In genomic region chr12:8943565-8944186, GRCh38 we compare ENCODE assay signal across 20 cellular contexts.
"Had no signal": no experiment of that assay in that cellular context is flagged by ENCODE, and none has a peak within 500 bp of the region (broad histone marks: within the 10 kb centered on the region; RNA-seq: fewer than 3 reads in every experiment).

No MANE protein-coding gene starts in this region.

- H3K27me3 Mint-ChIP-seq: activated CD4-positive, alpha-beta T cell treated with anti-CD3 and anti-CD28 coated beads, Interleukin-2, amount 10 ng/mL, durations not matched to agents 7 days and 5 days; progenitor cell of endocrine pancreas; stimulated activated naive CD8-positive, alpha-beta T cell treated with anti-CD3 and anti-CD28 coated beads, Interleukin-15, amount 100 ng/mL, for 72 hours; T-cell; type B pancreatic cell had no signal

- H3K4me1 ChIP-seq: testis had no signal

- H3K4me3 Mint-ChIP-seq: activated CD4-positive, alpha-beta T cell treated with anti-CD3 and anti-CD28 coated beads, Interleukin-2, amount 10 ng/mL, durations not matched to agents 7 days and 5 days; neural crest cell; stimulated activated naive CD8-positive, alpha-beta T cell treated with anti-CD3 and anti-CD28 coated beads, Interleukin-15, amount 100 ng/mL, for 72 hours; T-cell; type B pancreatic cell had no signal

- H3K27ac Mint-ChIP-seq: activated CD4-positive, alpha-beta T cell treated with anti-CD3 and anti-CD28 coated beads, Interleukin-2, amount 10 ng/mL, durations not matched to agents 7 days and 5 days; activated T-helper 2 cell treated with anti-CD3 and anti-CD28 coated beads, Interferon-gamma antibody, Interleukin-2, Interleukin-4, amounts not matched to agents 10 μg/mL and 5 μg/mL and 100 μg/mL, durations not matched to agents 14 hours and 24 hours and 36 hours; stimulated activated naive CD8-positive, alpha-beta T cell treated with anti-CD3 and anti-CD28 coated beads, Interleukin-15, amount 100 ng/mL, for 72 hours; type B pancreatic cell had no signal

- ATAC-seq: esophagus mucosa; gastrocnemius medialis; stimulated activated naive CD8-positive, alpha-beta T cell treated with anti-CD3 and anti-CD28 coated beads, Interleukin-15, amount 100 ng/mL, for 72 hours; T-cell had no signal

- H3K9me3 ChIP-seq: adrenal gland, gastrocnemius medialis, left ventricle myocardium inferior, testis had no signal

- H3K27ac ChIP-seq: adrenal gland, gastrocnemius medialis, left ventricle myocardium inferior, testis had no signal

- H3K9me3 Mint-ChIP-seq: activated CD4-positive, alpha-beta T cell treated with anti-CD3 and anti-CD28 coated beads, Interleukin-2, amount 10 ng/mL, durations not matched to agents 7 days and 5 days; activated T-helper 2 cell treated with anti-CD3 and anti-CD28 coated beads, Interferon-gamma antibody, Interleukin-2, Interleukin-4, amounts not matched to agents 10 μg/mL and 5 μg/mL and 100 μg/mL, durations not matched to agents 14 hours and 24 hours and 36 hours; neural crest cell; stimulated activated naive CD8-positive, alpha-beta T cell treated with anti-CD3 and anti-CD28 coated beads, Interleukin-15, amount 100 ng/mL, for 72 hours; T-cell; type B pancreatic cell had no signal

- H3K27me3 ChIP-seq: adrenal gland, gastrocnemius medialis, testis had no signal

- H3K4me3 ChIP-seq: adrenal gland, gastrocnemius medialis, left ventricle myocardium inferior, testis had no signal

- DNase-seq: activated CD4-positive, alpha-beta T cell treated with anti-CD3 and anti-CD28 coated beads, Interleukin-2, amount 10 ng/mL, durations not matched to agents 7 days and 5 days; activated naive CD4-positive, alpha-beta T cell treated with Interleukin-2 at 50 U/mL for 16 hours; adrenal gland; cerebellar nuclear complex; cortex of kidney; effector CD4-positive, alpha-beta T cell; gastrocnemius medialis; head of caudate nucleus; left ventricle myocardium inferior; mammary epithelial cell; stimulated activated CD4-positive, alpha-beta T cell treated with anti-CD3 and anti-CD28 coated beads, Interleukin-2, amount 100 ng/mL, for 24 hours; stimulated activated naive CD8-positive, alpha-beta T cell treated with anti-CD3 and anti-CD28 coated beads, Interleukin-15, amount 100 ng/mL, for 72 hours; T-cell; T-helper 9 cell; testis had no signal
